In genomic region chr2:200193791-200194190, GRCh38 we compare ENCODE assay signal across 1 cellular context.
TF ChIP-seq lines count a peak whose summit lies in the region.

No MANE protein-coding gene starts in this region.

TF ChIP-seq in WTC11, 78 proteins besides CTCF, POLR2A, EP300 and RAD21 (continued from another document):
- TF ChIP-seq HMGXB4 (CRISPR knock-in tag; IDR thresholded peaks at IDR 0.05) (no peak), RORB (CRISPR knock-in tag; IDR thresholded peaks at IDR 0.05) (no peak)
- TF ChIP-seq, protein P1, sequence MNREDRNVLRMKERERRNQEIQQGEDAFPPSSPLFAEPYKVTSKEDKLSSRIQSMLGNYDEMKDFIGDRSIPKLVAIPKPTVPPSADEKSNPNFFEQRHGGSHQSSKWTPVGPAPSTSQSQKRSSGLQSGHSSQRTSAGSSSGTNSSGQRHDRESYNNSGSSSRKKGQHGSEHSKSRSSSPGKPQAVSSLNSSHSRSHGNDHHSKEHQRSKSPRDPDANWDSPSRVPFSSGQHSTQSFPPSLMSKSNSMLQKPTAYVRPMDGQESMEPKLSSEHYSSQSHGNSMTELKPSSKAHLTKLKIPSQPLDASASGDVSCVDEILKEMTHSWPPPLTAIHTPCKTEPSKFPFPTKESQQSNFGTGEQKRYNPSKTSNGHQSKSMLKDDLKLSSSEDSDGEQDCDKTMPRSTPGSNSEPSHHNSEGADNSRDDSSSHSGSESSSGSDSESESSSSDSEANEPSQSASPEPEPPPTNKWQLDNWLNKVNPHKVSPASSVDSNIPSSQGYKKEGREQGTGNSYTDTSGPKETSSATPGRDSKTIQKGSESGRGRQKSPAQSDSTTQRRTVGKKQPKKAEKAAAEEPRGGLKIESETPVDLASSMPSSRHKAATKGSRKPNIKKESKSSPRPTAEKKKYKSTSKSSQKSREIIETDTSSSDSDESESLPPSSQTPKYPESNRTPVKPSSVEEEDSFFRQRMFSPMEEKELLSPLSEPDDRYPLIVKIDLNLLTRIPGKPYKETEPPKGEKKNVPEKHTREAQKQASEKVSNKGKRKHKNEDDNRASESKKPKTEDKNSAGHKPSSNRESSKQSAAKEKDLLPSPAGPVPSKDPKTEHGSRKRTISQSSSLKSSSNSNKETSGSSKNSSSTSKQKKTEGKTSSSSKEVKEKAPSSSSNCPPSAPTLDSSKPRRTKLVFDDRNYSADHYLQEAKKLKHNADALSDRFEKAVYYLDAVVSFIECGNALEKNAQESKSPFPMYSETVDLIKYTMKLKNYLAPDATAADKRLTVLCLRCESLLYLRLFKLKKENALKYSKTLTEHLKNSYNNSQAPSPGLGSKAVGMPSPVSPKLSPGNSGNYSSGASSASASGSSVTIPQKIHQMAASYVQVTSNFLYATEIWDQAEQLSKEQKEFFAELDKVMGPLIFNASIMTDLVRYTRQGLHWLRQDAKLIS (CRISPR knock-in tag; IDR thresholded peaks at IDR 0.05; ENCODE audit: borderline replicate concordance): no peak
